9 cellular contexts compared by ENCODE assay signal in genomic region chr9:127976498-127976897, GRCh38. TPM values are rescaled to one million over a fixed set of nuclear protein-coding genes. Genes with fewer than 3 reads are reported as not detected.
DNase-seq lines count a peak whose midpoint lies in the region; ATAC-seq and TF ChIP-seq lines count a peak whose summit lies in the region.
"Had no signal": no experiment of that assay in that cellular context is flagged by ENCODE, and none has a peak within 500 bp of the region (broad histone marks: within the 10 kb centered on the region; RNA-seq: fewer than 3 reads in every experiment).

No MANE protein-coding gene starts in this region.

- peak overlapping the region; percentile 83 for H3K4me3 ChIP-seq in colonic mucosa
- no peak overlapping the region for H3K4me3 ChIP-seq in A673 (ENCODE audit: low read depth, low read length, poor library complexity, severe bottlenecking)

- no peaks in the 10 kb centered on the region for H3K27me3 ChIP-seq in colonic mucosa
- no peaks in the 10 kb centered on the region for H3K27me3 ChIP-seq in A673 (replicated peaks; ENCODE audit: insufficient read depth, low read depth, low read length, poor library complexity)

- ATAC-seq in sciatic nerve (no peak), GM19324 (IDR thresholded peaks at IDR 0.05; ENCODE audit: low FRiP score, unreplicated experiment) (no peak), HG02759 (IDR thresholded peaks at IDR 0.05; ENCODE audit: unreplicated experiment) (no peak)

- peaks cover 6% of the 10 kb centered on the region for H3K36me3 Mint-ChIP-seq in IgD-negative memory B cell

- H3K9me3 ChIP-seq in colonic mucosa = no peaks in the 10 kb centered on the region
- H3K9me3 ChIP-seq in A673 (ENCODE audit: low read depth, low read length, poor library complexity, severe bottlenecking) = no peaks in the 10 kb centered on the region

- no peaks in the 10 kb centered on the region for H3K27me3 Mint-ChIP-seq in IgD-negative memory B cell

- no peaks in the 10 kb centered on the region for H3K36me3 ChIP-seq in colonic mucosa
- no peaks in the 10 kb centered on the region for H3K36me3 ChIP-seq in A673 (ENCODE audit: insufficient read depth, low read length, poor library complexity, severe bottlenecking)

- no peaks in the 10 kb centered on the region for H3K9me3 Mint-ChIP-seq in IgD-negative memory B cell

- peak overlapping the region; percentile 40 to 93 for H3K9ac ChIP-seq in colonic mucosa (ENCODE audit: low read depth in 2 of 2, low read length in 2 of 2)

- no peak for TF ChIP-seq CTCF in colonic mucosa (IDR thresholded peaks at IDR 0.05)
- no peak for TF ChIP-seq CTCF in A673 (conservative IDR thresholded peaks at IDR 0.05; ENCODE audit: low read depth, low read length)

- intact Hi-C loops in colonic mucosa (cut with DNase I) = no loop called here
- intact Hi-C loops in sciatic nerve (cut with DNase I) = loop anchor here (5.0 kb wide), 1 partner anchor 34 kb away; no protein-coding TSS in a partner anchor
- intact Hi-C loops in A673 (cut with micrococcal nuclease; ENCODE audit: unreplicated experiment) = no loop called here

- POLR2A ChIA-PET in A673 (lab: Charles Lee; ENCODE audit: low non-redundant PET) = no interaction called here

- peak overlapping the region; percentile 69 to 99 (median 81) for H3K27ac Mint-ChIP-seq in IgD-negative memory B cell

- peaks cover 33 to 58% (median 52%) of the 10 kb centered on the region in 3 donors for H3K4me1 Mint-ChIP-seq in IgD-negative memory B cell

- BruUV-seq in A673 (replicated peaks; lab: Mats Ljungman, UMichigan) = no TSS peak

- CTCF ChIA-PET in A673 (lab: Charles Lee) = no interaction called here

- peak overlapping the region; percentile 96 for H3K27ac ChIP-seq in colonic mucosa
- no peak overlapping the region for H3K27ac ChIP-seq in A673 (ENCODE audit: low read depth, low read length, poor library complexity, severe bottlenecking)

- H3K4me1 ChIP-seq in colonic mucosa (peaks cover 48% of the 10 kb centered on the region), A673 (ENCODE audit: insufficient read depth, low read length, poor library complexity, severe bottlenecking) (peaks cover 50% of the 10 kb centered on the region)

- peak overlapping the region; percentile 78 to 100 (median 93) for H3K4me3 Mint-ChIP-seq in IgD-negative memory B cell

- peak; percentile 75 for DNase-seq in NCI-H510A treated with DMSO at 0.1 percent for 48 hours (lab: John Stamatoyannopoulos, UW)
- DNase-seq in colonic mucosa = peak; percentile 82
- peak; percentile 56 for DNase-seq in sciatic nerve (ENCODE audit: low spot score)
- no peak for DNase-seq in NCI-H2227 treated with DMSO at 0.1 percent for 48 hours (lab: John Stamatoyannopoulos, UW)
- DNase-seq in A673 (ENCODE audit: low spot score) = no peak
- DNase-seq: stimulated activated CD4-positive, alpha-beta T cell treated with anti-CD3 and anti-CD28 coated beads, Interleukin-12 subunit alpha, Interleukin-12 subunit beta, amount 100 ng/mL, for 4 hours had no signal

RNA-seq across cellular contexts. Expression of gene EEIG1, which starts 4.3 kb away (rescaled TPM):
- polyA plus RNA-seq in IgD-negative memory B cell = 90.5 TPM
- total RNA-seq in colonic mucosa = 10 to 100 TPM; 72.2 to 95.9 TPM
- total RNA-seq in sciatic nerve = 96.8 TPM
- total RNA-seq in A673 (2021) = 30.0 and 34.1 TPM in 2 replicates

RNA-seq across cellular contexts. Expression of gene DPM2, which starts 38.8 kb away (rescaled TPM):
- 44.9 TPM for polyA plus RNA-seq in IgD-negative memory B cell
- total RNA-seq in colonic mucosa = 10 to 100 TPM; 25.7 to 38.9 TPM
- total RNA-seq in sciatic nerve = 24.6 TPM
- 51.5 and 52.9 TPM in 2 replicates for total RNA-seq in A673 (2021)

RNA-seq across cellular contexts. Expression of gene PIP5KL1, which starts 45.9 kb away (rescaled TPM):
- polyA plus RNA-seq in IgD-negative memory B cell = 1.1 TPM
- under 1 TPM; 0.85 to 0.89 TPM for total RNA-seq in colonic mucosa
- total RNA-seq in sciatic nerve = 2.0 TPM
- 2.6 and 3.9 TPM in 2 replicates for total RNA-seq in A673 (2021)

RNA-seq across cellular contexts. Expression of gene ST6GALNAC4, which starts 59.7 kb away (rescaled TPM):
- polyA plus RNA-seq in IgD-negative memory B cell = 32.5 TPM
- 10 to 100 TPM; 25.4 to 66.5 TPM for total RNA-seq in colonic mucosa
- total RNA-seq in sciatic nerve = 19.6 TPM
- total RNA-seq in A673 (2021) = 11.8 and 15.8 TPM in 2 replicates

Comparison
In these comparisons a context has a peak if more than half of its experiments do, and no peak if none do; other contexts are left out.
1. DNase-seq: peak in NCI-H510A treated with DMSO at 0.1 percent for 48 hours (single experiment), colonic mucosa (single experiment) and sciatic nerve (single experiment); none in NCI-H2227 treated with DMSO at 0.1 percent for 48 hours (single experiment) and A673 (single experiment).